In the genomic region with DNA sequence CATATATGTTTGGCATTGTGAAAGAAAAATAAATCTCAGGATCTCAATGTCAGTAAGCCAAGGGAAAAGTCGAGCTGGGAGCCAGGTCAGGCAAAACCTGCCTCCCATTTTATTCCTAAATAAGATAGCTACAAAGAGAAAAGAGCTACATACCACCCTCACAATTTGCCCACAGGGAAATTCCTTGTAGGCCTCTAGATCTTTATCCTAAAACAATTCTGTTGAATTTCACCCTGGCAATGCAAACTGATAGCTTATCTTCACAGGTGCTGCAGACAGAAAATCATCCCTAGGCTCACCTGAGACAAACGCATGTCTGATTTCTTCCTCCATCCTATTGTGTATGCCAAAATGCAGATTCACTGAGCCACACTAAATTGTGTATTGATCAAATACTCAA, we compare ENCODE assay signal across 1 cellular context.
TF ChIP-seq lines count a peak whose summit lies in the region.

No MANE protein-coding gene starts in this region.

TF ChIP-seq in GM23338, 12 proteins besides CTCF, POLR2A, EP300 and RAD21:
- TF ChIP-seq, protein P1, sequence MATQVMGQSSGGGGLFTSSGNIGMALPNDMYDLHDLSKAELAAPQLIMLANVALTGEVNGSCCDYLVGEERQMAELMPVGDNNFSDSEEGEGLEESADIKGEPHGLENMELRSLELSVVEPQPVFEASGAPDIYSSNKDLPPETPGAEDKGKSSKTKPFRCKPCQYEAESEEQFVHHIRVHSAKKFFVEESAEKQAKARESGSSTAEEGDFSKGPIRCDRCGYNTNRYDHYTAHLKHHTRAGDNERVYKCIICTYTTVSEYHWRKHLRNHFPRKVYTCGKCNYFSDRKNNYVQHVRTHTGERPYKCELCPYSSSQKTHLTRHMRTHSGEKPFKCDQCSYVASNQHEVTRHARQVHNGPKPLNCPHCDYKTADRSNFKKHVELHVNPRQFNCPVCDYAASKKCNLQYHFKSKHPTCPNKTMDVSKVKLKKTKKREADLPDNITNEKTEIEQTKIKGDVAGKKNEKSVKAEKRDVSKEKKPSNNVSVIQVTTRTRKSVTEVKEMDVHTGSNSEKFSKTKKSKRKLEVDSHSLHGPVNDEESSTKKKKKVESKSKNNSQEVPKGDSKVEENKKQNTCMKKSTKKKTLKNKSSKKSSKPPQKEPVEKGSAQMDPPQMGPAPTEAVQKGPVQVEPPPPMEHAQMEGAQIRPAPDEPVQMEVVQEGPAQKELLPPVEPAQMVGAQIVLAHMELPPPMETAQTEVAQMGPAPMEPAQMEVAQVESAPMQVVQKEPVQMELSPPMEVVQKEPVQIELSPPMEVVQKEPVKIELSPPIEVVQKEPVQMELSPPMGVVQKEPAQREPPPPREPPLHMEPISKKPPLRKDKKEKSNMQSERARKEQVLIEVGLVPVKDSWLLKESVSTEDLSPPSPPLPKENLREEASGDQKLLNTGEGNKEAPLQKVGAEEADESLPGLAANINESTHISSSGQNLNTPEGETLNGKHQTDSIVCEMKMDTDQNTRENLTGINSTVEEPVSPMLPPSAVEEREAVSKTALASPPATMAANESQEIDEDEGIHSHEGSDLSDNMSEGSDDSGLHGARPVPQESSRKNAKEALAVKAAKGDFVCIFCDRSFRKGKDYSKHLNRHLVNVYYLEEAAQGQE (IDR thresholded peaks at IDR 0.05; ENCODE audit: unreplicated experiment) = no peak
- no peak for TF ChIP-seq CREB1 (CRISPR knock-in tag; IDR thresholded peaks at IDR 0.05; ENCODE audit: low read depth)
- TF ChIP-seq, protein P2, sequence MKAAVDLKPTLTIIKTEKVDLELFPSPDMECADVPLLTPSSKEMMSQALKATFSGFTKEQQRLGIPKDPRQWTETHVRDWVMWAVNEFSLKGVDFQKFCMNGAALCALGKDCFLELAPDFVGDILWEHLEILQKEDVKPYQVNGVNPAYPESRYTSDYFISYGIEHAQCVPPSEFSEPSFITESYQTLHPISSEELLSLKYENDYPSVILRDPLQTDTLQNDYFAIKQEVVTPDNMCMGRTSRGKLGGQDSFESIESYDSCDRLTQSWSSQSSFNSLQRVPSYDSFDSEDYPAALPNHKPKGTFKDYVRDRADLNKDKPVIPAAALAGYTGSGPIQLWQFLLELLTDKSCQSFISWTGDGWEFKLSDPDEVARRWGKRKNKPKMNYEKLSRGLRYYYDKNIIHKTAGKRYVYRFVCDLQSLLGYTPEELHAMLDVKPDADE (IDR thresholded peaks at IDR 0.05) = no peak
- TF ChIP-seq EZH2phosphoT487 (IDR thresholded peaks at IDR 0.05; ENCODE audit: unreplicated experiment) = no peak
- TF ChIP-seq ZNF114 (CRISPR knock-in tag; IDR thresholded peaks at IDR 0.05) = no peak
- TF ChIP-seq POLR2AphosphoS5 (IDR thresholded peaks at IDR 0.05; ENCODE audit: low read depth) = no peak
- TF ChIP-seq NANOG (IDR thresholded peaks at IDR 0.05; ENCODE audit: borderline replicate concordance) = no peak
- TF ChIP-seq ZNF331 (CRISPR knock-in tag; IDR thresholded peaks at IDR 0.05; ENCODE audit: low read depth) = no peak
- TF ChIP-seq STAT1 (IDR thresholded peaks at IDR 0.05; ENCODE audit: unreplicated experiment) = no peak
- no peak for TF ChIP-seq EZH2 (IDR thresholded peaks at IDR 0.05; ENCODE audit: low read depth, unreplicated experiment)
- TF ChIP-seq JUNB (IDR thresholded peaks at IDR 0.05; ENCODE audit: unreplicated experiment) = no peak
- TF ChIP-seq, protein P3, sequence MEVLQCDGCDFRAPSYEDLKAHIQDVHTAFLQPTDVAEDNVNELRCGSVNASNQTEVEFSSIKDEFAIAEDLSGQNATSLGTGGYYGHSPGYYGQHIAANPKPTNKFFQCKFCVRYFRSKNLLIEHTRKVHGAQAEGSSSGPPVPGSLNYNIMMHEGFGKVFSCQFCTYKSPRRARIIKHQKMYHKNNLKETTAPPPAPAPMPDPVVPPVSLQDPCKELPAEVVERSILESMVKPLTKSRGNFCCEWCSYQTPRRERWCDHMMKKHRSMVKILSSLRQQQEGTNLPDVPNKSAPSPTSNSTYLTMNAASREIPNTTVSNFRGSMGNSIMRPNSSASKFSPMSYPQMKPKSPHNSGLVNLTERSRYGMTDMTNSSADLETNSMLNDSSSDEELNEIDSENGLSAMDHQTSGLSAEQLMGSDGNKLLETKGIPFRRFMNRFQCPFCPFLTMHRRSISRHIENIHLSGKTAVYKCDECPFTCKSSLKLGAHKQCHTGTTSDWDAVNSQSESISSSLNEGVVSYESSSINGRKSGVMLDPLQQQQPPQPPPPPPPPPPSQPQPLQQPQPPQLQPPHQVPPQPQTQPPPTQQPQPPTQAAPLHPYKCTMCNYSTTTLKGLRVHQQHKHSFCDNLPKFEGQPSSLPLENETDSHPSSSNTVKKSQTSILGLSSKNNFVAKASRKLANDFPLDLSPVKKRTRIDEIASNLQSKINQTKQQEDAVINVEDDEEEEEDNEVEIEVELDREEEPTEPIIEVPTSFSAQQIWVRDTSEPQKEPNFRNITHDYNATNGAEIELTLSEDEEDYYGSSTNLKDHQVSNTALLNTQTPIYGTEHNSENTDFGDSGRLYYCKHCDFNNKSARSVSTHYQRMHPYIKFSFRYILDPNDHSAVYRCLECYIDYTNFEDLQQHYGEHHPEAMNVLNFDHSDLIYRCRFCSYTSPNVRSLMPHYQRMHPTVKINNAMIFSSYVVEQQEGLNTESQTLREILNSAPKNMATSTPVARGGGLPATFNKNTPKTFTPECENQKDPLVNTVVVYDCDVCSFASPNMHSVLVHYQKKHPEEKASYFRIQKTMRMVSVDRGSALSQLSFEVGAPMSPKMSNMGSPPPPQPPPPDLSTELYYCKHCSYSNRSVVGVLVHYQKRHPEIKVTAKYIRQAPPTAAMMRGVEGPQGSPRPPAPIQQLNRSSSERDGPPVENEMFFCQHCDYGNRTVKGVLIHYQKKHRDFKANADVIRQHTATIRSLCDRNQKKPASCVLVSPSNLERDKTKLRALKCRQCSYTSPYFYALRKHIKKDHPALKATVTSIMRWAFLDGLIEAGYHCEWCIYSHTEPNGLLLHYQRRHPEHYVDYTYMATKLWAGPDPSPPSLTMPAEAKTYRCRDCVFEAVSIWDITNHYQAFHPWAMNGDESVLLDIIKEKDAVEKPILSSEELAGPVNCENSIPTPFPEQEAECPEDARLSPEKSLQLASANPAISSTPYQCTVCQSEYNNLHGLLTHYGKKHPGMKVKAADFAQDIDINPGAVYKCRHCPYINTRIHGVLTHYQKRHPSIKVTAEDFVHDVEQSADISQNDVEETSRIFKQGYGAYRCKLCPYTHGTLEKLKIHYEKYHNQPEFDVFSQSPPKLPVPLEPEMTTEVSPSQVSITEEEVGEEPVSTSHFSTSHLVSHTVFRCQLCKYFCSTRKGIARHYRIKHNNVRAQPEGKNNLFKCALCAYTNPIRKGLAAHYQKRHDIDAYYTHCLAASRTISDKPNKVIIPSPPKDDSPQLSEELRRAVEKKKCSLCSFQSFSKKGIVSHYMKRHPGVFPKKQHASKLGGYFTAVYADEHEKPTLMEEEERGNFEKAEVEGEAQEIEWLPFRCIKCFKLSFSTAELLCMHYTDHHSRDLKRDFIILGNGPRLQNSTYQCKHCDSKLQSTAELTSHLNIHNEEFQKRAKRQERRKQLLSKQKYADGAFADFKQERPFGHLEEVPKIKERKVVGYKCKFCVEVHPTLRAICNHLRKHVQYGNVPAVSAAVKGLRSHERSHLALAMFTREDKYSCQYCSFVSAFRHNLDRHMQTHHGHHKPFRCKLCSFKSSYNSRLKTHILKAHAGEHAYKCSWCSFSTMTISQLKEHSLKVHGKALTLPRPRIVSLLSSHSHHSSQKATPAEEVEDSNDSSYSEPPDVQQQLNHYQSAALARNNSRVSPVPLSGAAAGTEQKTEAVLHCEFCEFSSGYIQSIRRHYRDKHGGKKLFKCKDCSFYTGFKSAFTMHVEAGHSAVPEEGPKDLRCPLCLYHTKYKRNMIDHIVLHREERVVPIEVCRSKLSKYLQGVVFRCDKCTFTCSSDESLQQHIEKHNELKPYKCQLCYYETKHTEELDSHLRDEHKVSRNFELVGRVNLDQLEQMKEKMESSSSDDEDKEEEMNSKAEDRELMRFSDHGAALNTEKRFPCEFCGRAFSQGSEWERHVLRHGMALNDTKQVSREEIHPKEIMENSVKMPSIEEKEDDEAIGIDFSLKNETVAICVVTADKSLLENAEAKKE (CRISPR knock-in tag; IDR thresholded peaks at IDR 0.05) = no peak
